Comparison of ENCODE assay signal across 19 cellular contexts in genomic region chr5:180792287-180792964, GRCh38. TPM values are rescaled to one million over a fixed set of nuclear protein-coding genes. Genes with fewer than 3 reads are reported as not detected.
DNase-seq lines count a peak whose midpoint lies in the region; ATAC-seq and TF ChIP-seq lines count a peak whose summit lies in the region.
"Had no signal": no experiment of that assay in that cellular context is flagged by ENCODE, and none has a peak within 500 bp of the region (broad histone marks: within the 10 kb centered on the region; RNA-seq: fewer than 3 reads in every experiment).

No MANE protein-coding gene starts in this region.

- H3K36me3 Mint-ChIP-seq in activated naive CD8-positive, alpha-beta T cell = no peaks in the 10 kb centered on the region
- peaks cover 24% of the 10 kb centered on the region for H3K36me3 Mint-ChIP-seq in activated naive CD8-positive, alpha-beta T cell treated with anti-CD3 and anti-CD28 coated beads for 36 hours
- H3K36me3 Mint-ChIP-seq in chondrocyte (ENCODE audit: low read depth) = peaks cover 9% of the 10 kb centered on the region
- peaks cover 100% of the 10 kb centered on the region for H3K36me3 Mint-ChIP-seq in stimulated activated effector memory CD8-positive, alpha-beta T cell treated with anti-CD3 and anti-CD28 coated beads, Interleukin-12 subunit alpha, Interleukin-12 subunit beta, amount 100 ng/mL, for 72 hours

- H3K9me3 ChIP-seq in right lobe of liver = no peaks in the 10 kb centered on the region
- H3K9me3 ChIP-seq in PC-9 (ENCODE audit: insufficient read depth, low read depth) = no peaks in the 10 kb centered on the region
- H3K9me3 ChIP-seq: BLaER1 had no signal

- POLR2A ChIA-PET in PC-9 (lab: Charles Lee; ENCODE audit: unreplicated experiment) = no interaction called here

- H3K4me1 Mint-ChIP-seq in activated naive CD8-positive, alpha-beta T cell (ENCODE audit: low read depth) = peaks cover 50% of the 10 kb centered on the region
- H3K4me1 Mint-ChIP-seq in activated naive CD8-positive, alpha-beta T cell treated with anti-CD3 and anti-CD28 coated beads for 36 hours = peaks cover 44% of the 10 kb centered on the region
- H3K4me1 Mint-ChIP-seq in chondrocyte (ENCODE audit: low read depth) = peaks cover 45% of the 10 kb centered on the region
- H3K4me1 Mint-ChIP-seq in stimulated activated effector memory CD8-positive, alpha-beta T cell treated with anti-CD3 and anti-CD28 coated beads, Interleukin-12 subunit alpha, Interleukin-12 subunit beta, amount 100 ng/mL, for 72 hours = peaks cover 69% of the 10 kb centered on the region

- no peak overlapping the region for H3K4me2 ChIP-seq in PC-9

- no peak for DNase-seq in activated naive CD8-positive, alpha-beta T cell treated with anti-CD3 and anti-CD28 coated beads for 36 hours
- peak; percentile 90 for DNase-seq in chondrocyte (ENCODE audit: low spot score)
- DNase-seq in right lobe of liver = peak in 2 of 3 donors; percentile 49 to 60
- no peak for DNase-seq in stimulated activated effector memory CD8-positive, alpha-beta T cell treated with anti-CD3 and anti-CD28 coated beads, Interleukin-12 subunit alpha, Interleukin-12 subunit beta, amount 100 ng/mL, for 72 hours (ENCODE audit: low spot score in 2 of 2)
- no peak for DNase-seq in EL
- DNase-seq in PC-9 = no peak
- DNase-seq: DMS79 treated with DMSO at 0.1 percent for 48 hours, GM23248, KBM-7, MV-4-11, NCI-H1417, NCI-H1930, SHP77 treated with DMSO at 0.1 percent for 48 hours had no signal

- H3K27ac Mint-ChIP-seq in activated naive CD8-positive, alpha-beta T cell = peak overlapping the region; percentile 54
- H3K27ac Mint-ChIP-seq in activated naive CD8-positive, alpha-beta T cell treated with anti-CD3 and anti-CD28 coated beads for 36 hours = no peak overlapping the region
- no peak overlapping the region for H3K27ac Mint-ChIP-seq in chondrocyte (ENCODE audit: unreplicated experiment)
- peak overlapping the region; percentile 62 for H3K27ac Mint-ChIP-seq in stimulated activated effector memory CD8-positive, alpha-beta T cell treated with anti-CD3 and anti-CD28 coated beads, Interleukin-12 subunit alpha, Interleukin-12 subunit beta, amount 100 ng/mL, for 72 hours

- no peaks in the 10 kb centered on the region for H3K27me3 Mint-ChIP-seq in activated naive CD8-positive, alpha-beta T cell
- H3K27me3 Mint-ChIP-seq in activated naive CD8-positive, alpha-beta T cell treated with anti-CD3 and anti-CD28 coated beads for 36 hours = no peaks in the 10 kb centered on the region
- no peaks in the 10 kb centered on the region for H3K27me3 Mint-ChIP-seq in chondrocyte (ENCODE audit: low read depth)

- peaks cover 33% of the 10 kb centered on the region for H3K79me2 ChIP-seq in PC-9 (ENCODE audit: low read depth)

- no peaks in the 10 kb centered on the region for H3F3A ChIP-seq in PC-9 (ENCODE audit: insufficient read depth, low read depth)

- WGBS in right lobe of liver (ENCODE audit: insufficient coverage, low coverage, low lambda C conversion rate, missing lambda C conversion rate) = 60% methylated on average over 2 of the region's 60 CpGs

- CTCF ChIA-PET in PC-9 (lab: Charles Lee) = no interaction called here

- TF ChIP-seq CTCF in chondrocyte (IDR thresholded peaks at IDR 0.05) (no peak), right lobe of liver (IDR thresholded peaks at IDR 0.05) (no peak), PC-9 (conservative IDR thresholded peaks at IDR 0.05) (no peak)

- H3K4me1 ChIP-seq in right lobe of liver (peaks cover 0 to 12% (median 0%) of the 10 kb centered on the region in 4 donors), PC-9 (replicated peaks; ENCODE audit: insufficient read depth) (no peaks in the 10 kb centered on the region)

- no peak overlapping the region for H3K4me3 Mint-ChIP-seq in activated naive CD8-positive, alpha-beta T cell
- H3K4me3 Mint-ChIP-seq in activated naive CD8-positive, alpha-beta T cell treated with anti-CD3 and anti-CD28 coated beads for 36 hours = no peak overlapping the region
- no peak overlapping the region for H3K4me3 Mint-ChIP-seq in chondrocyte (ENCODE audit: unreplicated experiment)
- no peak overlapping the region for H3K4me3 Mint-ChIP-seq in stimulated activated effector memory CD8-positive, alpha-beta T cell treated with anti-CD3 and anti-CD28 coated beads, Interleukin-12 subunit alpha, Interleukin-12 subunit beta, amount 100 ng/mL, for 72 hours

- H3K36me3 ChIP-seq in right lobe of liver = peaks cover 0 to 45% (median 23%) of the 10 kb centered on the region in 4 donors
- peaks cover 4% of the 10 kb centered on the region; the same call in 1 of the 2 replicates for H3K36me3 ChIP-seq in PC-9 (ENCODE audit: low read depth)

- no peak overlapping the region for H3K27ac ChIP-seq in right lobe of liver
- no peak overlapping the region for H3K27ac ChIP-seq in PC-9
- H3K27ac ChIP-seq: BLaER1, GM23248 had no signal

- H3K27me3 ChIP-seq in right lobe of liver (no peaks in the 10 kb centered on the region), PC-9 (ENCODE audit: insufficient read depth, low read depth) (no peaks in the 10 kb centered on the region)
- H3K27me3 ChIP-seq: BLaER1 had no signal

- ATAC-seq in right lobe of liver (peak; percentile 18 to 45 (median 28)), GM18519 (IDR thresholded peaks at IDR 0.05; ENCODE audit: low FRiP score, unreplicated experiment) (no peak)
- no peak for ATAC-seq in stimulated activated effector memory CD8-positive, alpha-beta T cell treated with anti-CD3 and anti-CD28 coated beads, Interleukin-12 subunit alpha, Interleukin-12 subunit beta, amount 100 ng/mL, for 72 hours
- ATAC-seq: HCT116, Panc1 had no signal

- intact Hi-C loops in right lobe of liver (cut with DNase I) (no loop called here), PC-9 (cut with micrococcal nuclease; ENCODE audit: unreplicated experiment) (no loop called here)

- H2AFZ ChIP-seq in PC-9 = no peak overlapping the region
- H2AFZ ChIP-seq: GM23248 had no signal

- no peak overlapping the region for H3K4me3 ChIP-seq in right lobe of liver
- H3K4me3 ChIP-seq in PC-9 = no peak overlapping the region
- H3K4me3 ChIP-seq: BLaER1, GM23248 had no signal

- BruUV-seq in PC-9 (replicated peaks; lab: Mats Ljungman, UMichigan) = no TSS peak

- peaks cover 30% of the 10 kb centered on the region for H4K20me1 ChIP-seq in PC-9 (ENCODE audit: insufficient read depth)

- no peaks in the 10 kb centered on the region for H3K9me3 Mint-ChIP-seq in activated naive CD8-positive, alpha-beta T cell (ENCODE audit: low read depth)
- H3K9me3 Mint-ChIP-seq in activated naive CD8-positive, alpha-beta T cell treated with anti-CD3 and anti-CD28 coated beads for 36 hours = no peaks in the 10 kb centered on the region
- no peaks in the 10 kb centered on the region for H3K9me3 Mint-ChIP-seq in chondrocyte (ENCODE audit: low read depth)
- no peaks in the 10 kb centered on the region for H3K9me3 Mint-ChIP-seq in stimulated activated effector memory CD8-positive, alpha-beta T cell treated with anti-CD3 and anti-CD28 coated beads, Interleukin-12 subunit alpha, Interleukin-12 subunit beta, amount 100 ng/mL, for 72 hours

- no peaks in the 10 kb centered on the region for H3K9me2 ChIP-seq in PC-9 (ENCODE audit: insufficient read depth)

- no peak for TF ChIP-seq POLR2A in right lobe of liver (IDR thresholded peaks at IDR 0.05)

RNA-seq across cellular contexts. Expression of gene MGAT1, which starts 10.2 kb away (rescaled TPM):
- total RNA-seq in activated naive CD8-positive, alpha-beta T cell treated with anti-CD3 and anti-CD28 coated beads for 36 hours = 100 to 1,000 TPM in 1 of 2 experiments, 10 to 100 TPM in 1; 99.1 to 101 TPM
- total RNA-seq in chondrocyte (119 to 136 TPM (median 123 TPM) in 3 replicates), right lobe of liver (100 to 1,000 TPM in 4 of 6 experiments, 10 to 100 TPM in 2; 99.7 to 136 (median 106) TPM), PC-9 (2021) (96.6 and 103 TPM in 2 replicates)

RNA-seq across cellular contexts. Expression of gene OR2Y1, which starts 52.6 kb away (rescaled TPM):
- not detected for total RNA-seq in activated naive CD8-positive, alpha-beta T cell treated with anti-CD3 and anti-CD28 coated beads for 36 hours
- total RNA-seq in chondrocyte = not detected in 3 replicates
- not detected for total RNA-seq in right lobe of liver
- not detected in 2 replicates for total RNA-seq in PC-9 (2021)
- total RNA-seq: GM23248, NCI-H460 had no signal

Comparison
In these comparisons a context has a peak if more than half of its experiments do, and no peak if none do; other contexts are left out.
1. H3K27ac Mint-ChIP-seq: peak in activated naive CD8-positive, alpha-beta T cell (single experiment) and stimulated activated effector memory CD8-positive, alpha-beta T cell treated with anti-CD3 and anti-CD28 coated beads, Interleukin-12 subunit alpha, Interleukin-12 subunit beta, amount 100 ng/mL, for 72 hours (single experiment); none in activated naive CD8-positive, alpha-beta T cell treated with anti-CD3 and anti-CD28 coated beads for 36 hours (single experiment) and chondrocyte (single experiment).
2. DNase-seq: peak in chondrocyte (single experiment) and right lobe of liver (2 of 3); none in activated naive CD8-positive, alpha-beta T cell treated with anti-CD3 and anti-CD28 coated beads for 36 hours (single experiment), stimulated activated effector memory CD8-positive, alpha-beta T cell treated with anti-CD3 and anti-CD28 coated beads, Interleukin-12 subunit alpha, Interleukin-12 subunit beta, amount 100 ng/mL, for 72 hours (0 of 2), EL (single experiment) and PC-9 (0 of 2).
3. ATAC-seq: peak in right lobe of liver (4 of 4); none in stimulated activated effector memory CD8-positive, alpha-beta T cell treated with anti-CD3 and anti-CD28 coated beads, Interleukin-12 subunit alpha, Interleukin-12 subunit beta, amount 100 ng/mL, for 72 hours (single experiment) and GM18519 (single experiment).